Comparison of ENCODE assay signal across 1 cellular context in genomic region chr10:8040651-8041050, GRCh38.
TF ChIP-seq lines count a peak whose summit lies in the region.

No MANE protein-coding gene starts in this region.

TF ChIP-seq in HEK293, 187 proteins besides CTCF, POLR2A, EP300 and RAD21 (continued from another document):
- TF ChIP-seq, protein P1, sequence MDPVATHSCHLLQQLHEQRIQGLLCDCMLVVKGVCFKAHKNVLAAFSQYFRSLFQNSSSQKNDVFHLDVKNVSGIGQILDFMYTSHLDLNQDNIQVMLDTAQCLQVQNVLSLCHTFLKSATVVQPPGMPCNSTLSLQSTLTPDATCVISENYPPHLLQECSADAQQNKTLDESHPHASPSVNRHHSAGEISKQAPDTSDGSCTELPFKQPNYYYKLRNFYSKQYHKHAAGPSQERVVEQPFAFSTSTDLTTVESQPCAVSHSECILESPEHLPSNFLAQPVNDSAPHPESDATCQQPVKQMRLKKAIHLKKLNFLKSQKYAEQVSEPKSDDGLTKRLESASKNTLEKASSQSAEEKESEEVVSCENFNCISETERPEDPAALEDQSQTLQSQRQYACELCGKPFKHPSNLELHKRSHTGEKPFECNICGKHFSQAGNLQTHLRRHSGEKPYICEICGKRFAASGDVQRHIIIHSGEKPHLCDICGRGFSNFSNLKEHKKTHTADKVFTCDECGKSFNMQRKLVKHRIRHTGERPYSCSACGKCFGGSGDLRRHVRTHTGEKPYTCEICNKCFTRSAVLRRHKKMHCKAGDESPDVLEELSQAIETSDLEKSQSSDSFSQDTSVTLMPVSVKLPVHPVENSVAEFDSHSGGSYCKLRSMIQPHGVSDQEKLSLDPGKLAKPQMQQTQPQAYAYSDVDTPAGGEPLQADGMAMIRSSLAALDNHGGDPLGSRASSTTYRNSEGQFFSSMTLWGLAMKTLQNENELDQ (tag by site-specific recombination; IDR thresholded peaks at IDR 0.05; ENCODE audit: low read depth) = no peak
